ENCODE assay signal across 29 cellular contexts in genomic region chr13:48648446-48648845, GRCh38. TPM values are rescaled to one million over a fixed set of nuclear protein-coding genes. Genes with fewer than 3 reads are reported as not detected.
"Had no signal": no experiment of that assay in that cellular context is flagged by ENCODE, and none has a peak within 500 bp of the region (broad histone marks: within the 10 kb centered on the region; RNA-seq: fewer than 3 reads in every experiment).

No MANE protein-coding gene starts in this region.

- H3K4me2 ChIP-seq: smooth muscle cell had no signal

- H3K9me3 Mint-ChIP-seq: immature natural killer cell; natural killer cell treated with Interleukin-12 subunit alpha and Interleukin-12 subunit beta and Interleukin-15 and Interleukin-18, amount 100 ng/mL, for 72 hours; stimulated activated memory B cell treated with anti-CD40 and anti-IgM and Interleukin-4, amounts not matched to agents 10 μg/mL and 1 μg/mL and 100 μg/mL, for 72 hours; stimulated activated naive CD8-positive, alpha-beta T cell treated with anti-CD3 and anti-CD28 coated beads, Interleukin-15, amount 100 ng/mL, for 72 hours; type B pancreatic cell had no signal

- DNase-seq: hypothalamus; immature natural killer cell; kidney; left colon; left lung; midbrain; mucosa of descending colon; naive thymus-derived CD4-positive, alpha-beta T cell; ovary; right lobe of liver; stimulated activated CD4-positive, alpha-beta T cell treated with anti-CD3 and anti-CD28 coated beads, Interleukin-1b, Interleukin-23, amount 100 ng/mL, for 48 hours; stimulated activated CD4-positive, alpha-beta T cell treated with anti-CD3 and anti-CD28 coated beads, Interleukin-2, amount 100 ng/mL, for 48 hours; stimulated activated CD4-positive, alpha-beta T cell treated with anti-CD3 and anti-CD28 coated beads, Interleukin-4, amount 100 ng/mL, for 4 hours; stimulated activated CD8-positive, alpha-beta memory T cell treated with anti-CD3 and anti-CD28 coated beads, Interleukin-4, amount 100 ng/mL, for 48 hours; stimulated activated naive CD4-positive, alpha-beta T cell treated with Interleukin-2 at 50 U/mL for 16 hours; stimulated activated naive CD8-positive, alpha-beta T cell treated with anti-CD3 and anti-CD28 coated beads, Interleukin-15, amount 100 ng/mL, for 72 hours; substantia nigra had no signal

- H3K36me3 ChIP-seq: left lung, ovary, right atrium auricular region, right lobe of liver, tibial nerve, vagina had no signal

- FAIRE-seq: islet of Langerhans, kidney had no signal

- H3K9me3 ChIP-seq: left lung, mucosa of descending colon, ovary, right atrium auricular region, right lobe of liver, tibial nerve, vagina had no signal

- H3K4me1 ChIP-seq: right lobe of liver had no signal

- H3K4me3 ChIP-seq: left lung, lung, mucosa of descending colon, ovary, right atrium auricular region, right lobe of liver, smooth muscle cell, tibial nerve, vagina had no signal

- H3K4me3 Mint-ChIP-seq: immature natural killer cell; naive thymus-derived CD4-positive, alpha-beta T cell; natural killer cell treated with Interleukin-12 subunit alpha and Interleukin-12 subunit beta and Interleukin-15 and Interleukin-18, amount 100 ng/mL, for 72 hours; stimulated activated memory B cell treated with anti-CD40 and anti-IgM and Interleukin-4, amounts not matched to agents 10 μg/mL and 1 μg/mL and 100 μg/mL, for 72 hours; stimulated activated naive CD8-positive, alpha-beta T cell treated with anti-CD3 and anti-CD28 coated beads, Interleukin-15, amount 100 ng/mL, for 72 hours; type B pancreatic cell had no signal

- H3K36me3 Mint-ChIP-seq: immature natural killer cell; naive thymus-derived CD4-positive, alpha-beta T cell; natural killer cell treated with Interleukin-12 subunit alpha and Interleukin-12 subunit beta and Interleukin-15 and Interleukin-18, amount 100 ng/mL, for 72 hours; stimulated activated memory B cell treated with anti-CD40 and anti-IgM and Interleukin-4, amounts not matched to agents 10 μg/mL and 1 μg/mL and 100 μg/mL, for 72 hours; type B pancreatic cell had no signal

- H3K27ac Mint-ChIP-seq: immature natural killer cell; natural killer cell treated with Interleukin-12 subunit alpha and Interleukin-12 subunit beta and Interleukin-15 and Interleukin-18, amount 100 ng/mL, for 72 hours; progenitor cell of endocrine pancreas; stimulated activated memory B cell treated with anti-CD40 and anti-IgM and Interleukin-4, amounts not matched to agents 10 μg/mL and 1 μg/mL and 100 μg/mL, for 72 hours; stimulated activated naive CD8-positive, alpha-beta T cell treated with anti-CD3 and anti-CD28 coated beads, Interleukin-15, amount 100 ng/mL, for 72 hours; type B pancreatic cell had no signal

- ATAC-seq: left lung; naive thymus-derived CD4-positive, alpha-beta T cell; natural killer cell treated with Interleukin-12 subunit alpha and Interleukin-12 subunit beta and Interleukin-15 and Interleukin-18, amount 100 ng/mL, for 72 hours; stimulated activated memory B cell treated with anti-CD40 and anti-IgM and Interleukin-4, amounts not matched to agents 10 μg/mL and 1 μg/mL and 100 μg/mL, for 72 hours; stimulated activated naive CD8-positive, alpha-beta T cell treated with anti-CD3 and anti-CD28 coated beads, Interleukin-15, amount 100 ng/mL, for 72 hours had no signal

- H3K27me3 Mint-ChIP-seq: natural killer cell treated with Interleukin-12 subunit alpha and Interleukin-12 subunit beta and Interleukin-15 and Interleukin-18, amount 100 ng/mL, for 72 hours; progenitor cell of endocrine pancreas; type B pancreatic cell had no signal

- H3K27me3 ChIP-seq: left lung, ovary, right atrium auricular region, right lobe of liver, tibial nerve, vagina had no signal

- H3K27ac ChIP-seq: left lung, ovary, right atrium auricular region, right lobe of liver, tibial nerve, vagina had no signal

RNA-seq across cellular contexts. Expression of gene CYSLTR2, which starts 5.3 kb away (rescaled TPM):
- total RNA-seq: myocyte, pulmonary artery endothelial cell had no signal
